8 cellular contexts compared by ENCODE assay signal in the genomic region with DNA sequence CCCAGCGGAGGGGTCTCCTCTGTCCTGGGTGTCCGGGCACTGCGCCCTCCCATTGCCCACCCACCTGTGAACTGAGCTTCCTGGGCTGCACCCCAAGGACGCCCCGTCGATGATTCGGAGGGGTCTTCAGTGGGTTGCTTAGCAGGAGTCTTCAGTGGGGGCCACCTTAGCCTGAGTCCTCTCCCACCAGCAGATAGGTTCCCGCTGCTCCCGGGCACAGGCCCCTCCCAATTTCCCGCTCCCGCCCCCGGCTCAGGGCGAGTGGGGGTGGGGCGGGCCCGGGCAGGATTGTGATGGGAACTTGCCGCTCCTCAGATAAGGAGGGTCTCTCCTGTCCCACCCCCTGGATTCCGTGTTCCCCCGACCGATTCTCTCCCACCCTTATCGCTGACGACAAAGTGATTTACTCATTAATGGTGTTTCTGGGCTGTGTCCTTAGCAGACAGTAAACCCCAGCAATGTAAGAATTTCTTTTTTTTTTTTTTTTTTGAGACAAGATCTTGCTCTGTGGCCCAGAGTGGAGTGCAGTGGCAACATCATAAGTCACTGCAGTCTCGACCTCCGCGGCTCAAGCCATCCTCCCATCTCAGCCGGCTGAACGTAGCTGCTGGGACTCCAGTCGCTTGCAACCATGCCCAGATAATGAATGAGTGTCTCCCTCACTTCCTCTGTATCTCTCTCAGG. TPM values are rescaled to one million over a fixed set of nuclear protein-coding genes. Genes with fewer than 3 reads are reported as not detected.
DNase-seq lines count a peak whose midpoint lies in the region; ATAC-seq and TF ChIP-seq lines count a peak whose summit lies in the region.

No MANE protein-coding gene starts in this region.

- no peak for ATAC-seq in GM19328 (IDR thresholded peaks at IDR 0.05; ENCODE audit: unreplicated experiment)

- H3K9me3 Mint-ChIP-seq in activated T-cell treated with anti-CD3 and anti-CD28 coated beads, Interleukin-2, amount 50 U/mL, for 24 hours = no peaks in the 10 kb centered on the region

- H3K27ac ChIP-seq in cingulate gyrus (ENCODE audit: low read depth, low read length) = peak overlapping the region; percentile 97
- H3K27ac ChIP-seq in vagina = peak overlapping the region; percentile 48

- H3K4me3 Mint-ChIP-seq in activated T-cell treated with anti-CD3 and anti-CD28 coated beads, Interleukin-2, amount 50 U/mL, for 24 hours = peak overlapping the region; percentile 55

- H3K27me3 ChIP-seq in vagina = peaks cover 5% of the 10 kb centered on the region

- TF ChIP-seq CTCF in vagina (IDR thresholded peaks at IDR 0.05) = no peak

- peak; percentile 41 for DNase-seq in activated T-cell treated with anti-CD3 and anti-CD28 coated beads, Interleukin-2, amount 50 U/mL, for 24 hours
- DNase-seq in activated T-cell treated with anti-CD3 and anti-CD28 coated beads for 4 hours (no peak), OCI-M2 (lab: John Stamatoyannopoulos, UW; ENCODE audit: unreplicated experiment) (peak; percentile 98), medulla oblongata (ENCODE audit: extremely low spot score) (peak; percentile 53), vagina (ENCODE audit: extremely low spot score in 2 of 2) (no peak), NCI-H2107 treated with DMSO at 0.1 percent for 48 hours (lab: John Stamatoyannopoulos, UW; ENCODE audit: unreplicated experiment) (no peak)

- no peak for TF ChIP-seq POLR2A in vagina (IDR thresholded peaks at IDR 0.05)

- no peak overlapping the region for H3K27ac Mint-ChIP-seq in activated T-cell treated with anti-CD3 and anti-CD28 coated beads, Interleukin-2, amount 50 U/mL, for 24 hours

- H3K27me3 Mint-ChIP-seq in activated T-cell treated with anti-CD3 and anti-CD28 coated beads, Interleukin-2, amount 50 U/mL, for 24 hours = peaks cover 64% of the 10 kb centered on the region

- H3K9me3 ChIP-seq in vagina = no peaks in the 10 kb centered on the region

- peak overlapping the region; percentile 37 to 51 for H3K4me3 ChIP-seq in vagina

- H3K36me3 ChIP-seq in vagina = no peaks in the 10 kb centered on the region

- H3K36me3 Mint-ChIP-seq in activated T-cell treated with anti-CD3 and anti-CD28 coated beads, Interleukin-2, amount 50 U/mL, for 24 hours (ENCODE audit: low read depth) = no peaks in the 10 kb centered on the region

- peaks cover 29% of the 10 kb centered on the region for H3K4me1 Mint-ChIP-seq in activated T-cell treated with anti-CD3 and anti-CD28 coated beads, Interleukin-2, amount 50 U/mL, for 24 hours (ENCODE audit: low read depth)

- intact Hi-C loops in vagina (cut with DNase I) = no loop called here

- peaks cover 41% of the 10 kb centered on the region for H3K4me1 ChIP-seq in vagina

RNA-seq across cellular contexts. Expression of a gene that starts 0.7 kb away (rescaled TPM):
- 36.6 TPM for total RNA-seq in vagina

RNA-seq across cellular contexts. Expression of a gene that starts 14.7 kb away (rescaled TPM):
- total RNA-seq in vagina = 53.5 TPM

RNA-seq across cellular contexts. Expression of a gene that starts 25.8 kb away (rescaled TPM):
- total RNA-seq in vagina = 18.2 TPM

RNA-seq across cellular contexts. Expression of a gene that starts 47.9 kb away (rescaled TPM):
- 21.6 TPM for total RNA-seq in vagina

RNA-seq across cellular contexts. Expression of a gene that starts 50.9 kb away (rescaled TPM):
- 22.8 TPM for total RNA-seq in vagina

Comparison
In these comparisons a context has a peak if more than half of its experiments do, and no peak if none do; other contexts are left out.
1. DNase-seq: peak in activated T-cell treated with anti-CD3 and anti-CD28 coated beads, Interleukin-2, amount 50 U/mL, for 24 hours (single experiment), OCI-M2 (single experiment) and medulla oblongata (single experiment); none in activated T-cell treated with anti-CD3 and anti-CD28 coated beads for 4 hours (single experiment), vagina (0 of 2) and NCI-H2107 treated with DMSO at 0.1 percent for 48 hours (single experiment).